17 cellular contexts compared by ENCODE assay signal in the genomic region with DNA sequence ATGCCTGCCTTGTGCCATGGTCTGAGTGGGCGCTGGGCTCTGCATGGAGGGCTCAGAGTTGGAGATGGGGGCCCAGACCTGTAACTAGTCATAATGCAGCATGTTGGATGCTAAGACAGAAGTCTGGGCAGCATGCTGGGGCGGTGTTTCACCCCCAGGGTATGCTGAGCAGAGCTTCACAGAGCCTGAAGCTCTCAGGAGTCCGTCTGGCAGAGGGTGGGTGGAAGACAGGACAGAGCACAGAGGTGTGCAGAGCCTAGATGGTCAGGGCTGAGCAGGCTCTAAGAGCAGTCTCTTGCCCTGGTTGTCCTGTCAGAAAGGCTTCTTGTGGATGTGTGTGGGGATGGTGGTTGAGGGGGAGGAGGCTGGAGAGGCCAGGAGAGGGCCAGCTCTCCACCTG. TPM values are rescaled to one million over a fixed set of nuclear protein-coding genes. Genes with fewer than 3 reads are reported as not detected.
DNase-seq lines count a peak whose midpoint lies in the region; ATAC-seq and TF ChIP-seq lines count a peak whose summit lies in the region.
"Had no signal": no experiment of that assay in that cellular context is flagged by ENCODE, and none has a peak within 500 bp of the region (broad histone marks: within the 10 kb centered on the region; RNA-seq: fewer than 3 reads in every experiment).

No MANE protein-coding gene starts in this region.

- POLR2A ChIA-PET in CD4-positive, alpha-beta T cell (lab: Charles Lee): no interaction called here

- TF ChIP-seq POLR2A in adrenal gland (IDR thresholded peaks at IDR 0.05): no peak

- H3K36me3 Mint-ChIP-seq in CD4-positive, alpha-beta T cell (ENCODE audit: low read depth): peaks cover 46% of the 10 kb centered on the region
- H3K36me3 Mint-ChIP-seq in HFFc6 (ENCODE audit: low read depth) (peaks cover 15% of the 10 kb centered on the region), endodermal cell (ENCODE audit: low read depth) (peaks cover 75% of the 10 kb centered on the region)

- no peaks in the 10 kb centered on the region for H3K4me1 Mint-ChIP-seq in CD4-positive, alpha-beta T cell (ENCODE audit: low read depth)
- no peaks in the 10 kb centered on the region for H3K4me1 Mint-ChIP-seq in HFFc6 (ENCODE audit: low read depth)
- peaks cover 4% of the 10 kb centered on the region for H3K4me1 Mint-ChIP-seq in endodermal cell

- H3K27ac ChIP-seq in CD4-positive, alpha-beta T cell (ENCODE audit: low read depth, low read length): no peak overlapping the region
- H3K27ac ChIP-seq in endodermal cell (ENCODE audit: low read depth, low read length): no peak overlapping the region
- no peak overlapping the region for H3K27ac ChIP-seq in adrenal gland
- H3K27ac ChIP-seq: breast epithelium, coronary artery had no signal

- no peaks in the 10 kb centered on the region for H3K9me3 ChIP-seq in CD4-positive, alpha-beta T cell (ENCODE audit: control insufficient read depth, low read length)
- H3K9me3 ChIP-seq in endodermal cell (ENCODE audit: control insufficient read depth, low read length) (no peaks in the 10 kb centered on the region), adrenal gland (replicated peaks in 1 of 3) (no peaks in the 10 kb centered on the region)
- H3K9me3 ChIP-seq: breast epithelium had no signal

- H3K4me3 ChIP-seq in endodermal cell (ENCODE audit: low read length): no peak overlapping the region
- no peak overlapping the region for H3K4me3 ChIP-seq in adrenal gland
- H3K4me3 ChIP-seq: breast epithelium, coronary artery had no signal

- TF ChIP-seq CTCF in CD4-positive, alpha-beta T cell (IDR thresholded peaks at IDR 0.05): no peak
- TF ChIP-seq CTCF in HFFc6 (IDR thresholded peaks at IDR 0.05): no peak
- no peak for TF ChIP-seq CTCF in endodermal cell (conservative IDR thresholded peaks at IDR 0.05)
- TF ChIP-seq CTCF in adrenal gland (IDR thresholded peaks at IDR 0.05): no peak

- peak overlapping the region; percentile 15 for H3K4me3 Mint-ChIP-seq in CD4-positive, alpha-beta T cell
- H3K4me3 Mint-ChIP-seq in HFFc6: no peak overlapping the region
- no peak overlapping the region for H3K4me3 Mint-ChIP-seq in endodermal cell
- H3K4me3 Mint-ChIP-seq: memory B cell had no signal

- intact Hi-C loops in CD4-positive, alpha-beta T cell (cut with DNase I, micrococcal nuclease): no loop called here
- intact Hi-C loops in adrenal gland (cut with DNase I): no loop called here

- H3K9me3 Mint-ChIP-seq in CD4-positive, alpha-beta T cell: no peaks in the 10 kb centered on the region
- H3K9me3 Mint-ChIP-seq in HFFc6 (no peaks in the 10 kb centered on the region), endodermal cell (no peaks in the 10 kb centered on the region)
- H3K9me3 Mint-ChIP-seq: memory B cell had no signal

- ATAC-seq in CD4-positive, alpha-beta T cell (ENCODE audit: poor library complexity): no peak
- ATAC-seq: left cardiac atrium, Right ventricle myocardium inferior had no signal

- no peak for DNase-seq in CD4-positive, alpha-beta T cell
- no peak for DNase-seq in HFFc6
- no peak for DNase-seq in endodermal cell
- no peak for DNase-seq in NCI-H1092 (lab: John Stamatoyannopoulos, UW)
- no peak for DNase-seq in adrenal gland
- DNase-seq: activated CD4-positive, alpha-beta T cell treated with anti-CD3 and anti-CD28 coated beads for 48 hours; activated T-cell treated with anti-CD3 and anti-CD28 coated beads for 4 hours; Calu3; H7; KG1; left cardiac atrium; NCI-H1694; stimulated activated CD4-positive, alpha-beta T cell treated with anti-CD3 and anti-CD28 coated beads, Interleukin-4, amount 100 ng/mL, for 4 hours had no signal

- WGBS in endodermal cell (ENCODE audit: insufficient coverage in 1 of 2, insufficient read length in 1 of 2), 2 experiments: 92% methylated on average over 2 to 3 of the region's 3 CpGs
- WGBS in adrenal gland, 4 donors: 82 to 98% (median 90%) methylated on average over 3 of the region's 3 CpGs

- H3K27me3 Mint-ChIP-seq in CD4-positive, alpha-beta T cell: no peaks in the 10 kb centered on the region
- H3K27me3 Mint-ChIP-seq in HFFc6 (ENCODE audit: insufficient read depth): no peaks in the 10 kb centered on the region; the same call in 1 of the 2 replicates
- no peaks in the 10 kb centered on the region for H3K27me3 Mint-ChIP-seq in endodermal cell (ENCODE audit: insufficient read depth)
- H3K27me3 Mint-ChIP-seq: memory B cell had no signal

- CTCF ChIA-PET in CD4-positive, alpha-beta T cell (lab: Charles Lee): no interaction called here

- H3K27me3 ChIP-seq in CD4-positive, alpha-beta T cell (ENCODE audit: control insufficient read depth, insufficient read depth, low read length): no peaks in the 10 kb centered on the region
- H3K27me3 ChIP-seq in endodermal cell (ENCODE audit: control insufficient read depth, insufficient read depth, low read length, poor library complexity, severe bottlenecking): no peaks in the 10 kb centered on the region
- H3K27me3 ChIP-seq in adrenal gland: no peaks in the 10 kb centered on the region
- H3K27me3 ChIP-seq: breast epithelium had no signal

- no peaks in the 10 kb centered on the region for H3K4me1 ChIP-seq in endodermal cell (ENCODE audit: control insufficient read depth, insufficient read depth, low read length)
- H3K4me1 ChIP-seq in adrenal gland (replicated peaks in 1 of 2): no peaks in the 10 kb centered on the region
- H3K4me1 ChIP-seq: breast epithelium had no signal

- no peak overlapping the region for H3K9ac ChIP-seq in endodermal cell (ENCODE audit: extremely low read depth, low read length, poor library complexity, severe bottlenecking)

- H3K36me3 ChIP-seq in endodermal cell (ENCODE audit: control insufficient read depth, insufficient read depth, low read length): peaks cover 47% of the 10 kb centered on the region
- H3K36me3 ChIP-seq in adrenal gland (replicated peaks in 1 of 2): peaks cover 0 to 49% of the 10 kb centered on the region in 2 donors
- H3K36me3 ChIP-seq: breast epithelium had no signal

- no peak overlapping the region for H3K27ac Mint-ChIP-seq in CD4-positive, alpha-beta T cell
- H3K27ac Mint-ChIP-seq in HFFc6 (peak overlapping the region; percentile 11), endodermal cell (peak overlapping the region; percentile 39)
- H3K27ac Mint-ChIP-seq: memory B cell had no signal

RNA-seq across cellular contexts. Expression of a gene that starts 7.2 kb away (rescaled TPM):
- 10 to 100 TPM; 11.5 to 11.8 TPM for total RNA-seq in CD4-positive, alpha-beta T cell
- total RNA-seq in HFFc6 (2021; fragmentation: NEBNext Ultra II Directional; extraction: Animal tissue kit (Norgen Biotek cat#: 25700)): 10 to 100 TPM in 5 of 6 experiments, 1 to 10 TPM in 1; 9.9 to 12.7 (median 10.6) TPM
- total RNA-seq in endodermal cell (10 to 100 TPM; 37.4 to 41.7 TPM), adrenal gland (10 to 100 TPM; 18.3 to 42.3 (median 25.5) TPM)
- 31.8 TPM for polyA plus RNA-seq in endodermal cell (2013, experiment 1 of 2)
- polyA plus RNA-seq in endodermal cell (2013, experiment 2 of 2): 29.4 TPM
- 10 to 100 TPM; 10.8 to 98.1 (median 41.2) TPM for polyA plus RNA-seq in adrenal gland

RNA-seq across cellular contexts. Expression of a gene that starts 8.8 kb away (rescaled TPM):
- 10 to 100 TPM; 34.7 to 37.4 TPM for total RNA-seq in CD4-positive, alpha-beta T cell
- 10 to 100 TPM; 47.2 to 66.3 (median 52.7) TPM for total RNA-seq in HFFc6 (2021; fragmentation: NEBNext Ultra II Directional; extraction: Animal tissue kit (Norgen Biotek cat#: 25700))
- total RNA-seq in endodermal cell (10 to 100 TPM; 31.0 TPM), adrenal gland (100 to 1,000 TPM in 3 of 8 donors, 10 to 100 TPM in 5; 55.4 to 217 (median 81.6) TPM)
- 38.9 TPM for polyA plus RNA-seq in endodermal cell (2013, experiment 1 of 2)
- polyA plus RNA-seq in endodermal cell (2013, experiment 2 of 2): 28.8 TPM
- 10 to 100 TPM; 37.2 to 97.7 (median 66.6) TPM for polyA plus RNA-seq in adrenal gland

RNA-seq across cellular contexts. Expression of a gene that starts 13.4 kb away (rescaled TPM):
- 1 to 10 TPM; 6.2 to 8.7 TPM for total RNA-seq in CD4-positive, alpha-beta T cell
- 10 to 100 TPM; 12.8 to 15.0 (median 13.6) TPM for total RNA-seq in HFFc6 (2021; fragmentation: NEBNext Ultra II Directional; extraction: Animal tissue kit (Norgen Biotek cat#: 25700))
- total RNA-seq in endodermal cell: 10 to 100 TPM; 18.4 to 21.0 TPM
- 19.9 TPM for polyA plus RNA-seq in endodermal cell (2013, experiment 1 of 2)
- 19.4 TPM for polyA plus RNA-seq in endodermal cell (2013, experiment 2 of 2)
- 10 to 100 TPM; 12.6 to 49.1 (median 22.8) TPM for total RNA-seq in adrenal gland
- 10 to 100 TPM; 32.0 to 41.3 (median 32.5) TPM for polyA plus RNA-seq in adrenal gland

RNA-seq across cellular contexts. Expression of a gene that starts 17.1 kb away (rescaled TPM):
- 10 to 100 TPM; 45.3 to 47.9 TPM for total RNA-seq in CD4-positive, alpha-beta T cell
- 10 to 100 TPM; 77.6 to 83.8 (median 81.4) TPM for total RNA-seq in HFFc6 (2021; fragmentation: NEBNext Ultra II Directional; extraction: Animal tissue kit (Norgen Biotek cat#: 25700))
- 100 to 1,000 TPM; 107 to 137 TPM for total RNA-seq in endodermal cell
- 134 TPM for polyA plus RNA-seq in endodermal cell (2013, experiment 1 of 2)
- polyA plus RNA-seq in endodermal cell (2013, experiment 2 of 2): 125 TPM
- total RNA-seq in adrenal gland: 10 to 100 TPM; 58.2 to 90.5 (median 79.7) TPM
- 100 to 1,000 TPM in 2 of 3 donors, 10 to 100 TPM in 1; 67.6 to 109 (median 108) TPM for polyA plus RNA-seq in adrenal gland

RNA-seq across cellular contexts. Expression of a gene that starts 24.5 kb away (rescaled TPM):
- 1 to 10 TPM; 2.3 to 3.5 TPM for total RNA-seq in CD4-positive, alpha-beta T cell
- total RNA-seq in HFFc6 (2021; fragmentation: NEBNext Ultra II Directional; extraction: Animal tissue kit (Norgen Biotek cat#: 25700)): 10 to 100 TPM in 1 of 6 experiments, 1 to 10 TPM in 5; 7.9 to 10.8 (median 8.9) TPM
- 10 to 100 TPM; 16.9 to 33.8 TPM for total RNA-seq in endodermal cell
- polyA plus RNA-seq in endodermal cell (2013, experiment 1 of 2): 8.0 TPM
- polyA plus RNA-seq in endodermal cell (2013, experiment 2 of 2): 8.0 TPM
- 10 to 100 TPM in 6 of 8 donors, 1 to 10 TPM in 2; 6.9 to 19.5 (median 13.9) TPM for total RNA-seq in adrenal gland
- polyA plus RNA-seq in adrenal gland: 1 to 10 TPM; 3.0 to 5.6 (median 3.3) TPM
